ENCODE assay signal across 1 cellular context in genomic region chr13:99501952-99502310, GRCh38.
A peak's percentile ranks its signal among the peaks of the same experiment; 100 is the strongest.
TF ChIP-seq lines count a peak whose summit lies in the region.

No MANE protein-coding gene starts in this region.

TF ChIP-seq in HepG2, 621 proteins besides CTCF, POLR2A, EP300 and RAD21 (continued from another document):
- TF ChIP-seq HMGXB3 (CRISPR knock-in tag; IDR thresholded peaks at IDR 0.05; ENCODE audit: borderline replicate concordance) (0 out of 2 replicates have a peak, but pooled peaks have one; percentile 11), TARDBP (CRISPR knock-in tag; IDR thresholded peaks at IDR 0.05) (peak; percentile 66; the same call in 1 of the 2 replicates), ZNF354B (CRISPR knock-in tag; IDR thresholded peaks at IDR 0.05) (0 out of 2 replicates have a peak, but pooled peaks have one; percentile 35), ZNF138 (CRISPR knock-in tag; IDR thresholded peaks at IDR 0.05; ENCODE audit: low read depth) (0 out of 2 replicates have a peak, but pooled peaks have one; percentile 50), ZBTB34 (CRISPR knock-in tag; IDR thresholded peaks at IDR 0.05) (0 out of 2 replicates have a peak, but pooled peaks have one; percentile 42), SMYD3 (CRISPR knock-in tag; IDR thresholded peaks at IDR 0.05) (0 out of 2 replicates have a peak, but pooled peaks have one; percentile 43), ZFYVE20 (CRISPR knock-in tag; IDR thresholded peaks at IDR 0.05; ENCODE audit: borderline replicate concordance, low read depth) (no peak), YEATS4 (CRISPR knock-in tag; IDR thresholded peaks at IDR 0.05; ENCODE audit: borderline replicate concordance) (no peak), PHB2 (IDR thresholded peaks at IDR 0.05; ENCODE audit: partially characterized antibody) (no peak), HBP1 (CRISPR knock-in tag; IDR thresholded peaks at IDR 0.05; ENCODE audit: low read depth) (0 out of 2 replicates have a peak, but pooled peaks have one; percentile 9)
